In genomic region chr5:172584638-172585037, GRCh38 we compare ENCODE assay signal across 23 cellular contexts. TPM values are rescaled to one million over a fixed set of nuclear protein-coding genes. Genes with fewer than 3 reads are reported as not detected.
DNase-seq lines count a peak whose midpoint lies in the region; ATAC-seq, FAIRE-seq and TF ChIP-seq lines count a peak whose summit lies in the region.
"Had no signal": no experiment of that assay in that cellular context is flagged by ENCODE, and none has a peak within 500 bp of the region (broad histone marks: within the 10 kb centered on the region; RNA-seq: fewer than 3 reads in every experiment).

No MANE protein-coding gene starts in this region.

- peaks cover 27 to 34% of the 10 kb centered on the region in 2 donors for H3K27me3 Mint-ChIP-seq in natural killer cell (ENCODE audit: low read depth in 2 of 2)

- H4K20me1 ChIP-seq in HepG2 (ENCODE audit: insufficient read depth, low read length): no peaks in the 10 kb centered on the region

- H3K4me3 ChIP-seq in liver (ENCODE audit: low read depth in 1 of 3, low read length in 3 of 3): no peak overlapping the region
- no peak overlapping the region for H3K4me3 ChIP-seq in HepG2 (replicated peaks in 1 of 3; ENCODE audit: insufficient read depth in 1 of 3, low read depth in 2 of 3, low read length in 3 of 3)
- H3K4me3 ChIP-seq in muscle layer of colon (ENCODE audit: low read depth in 1 of 2, low read length in 2 of 2): no peak overlapping the region
- no peak overlapping the region for H3K4me3 ChIP-seq in stomach smooth muscle (ENCODE audit: low read length in 2 of 2)
- H3K4me3 ChIP-seq: PC-9, spleen had no signal

- TF ChIP-seq POLR2A in HepG2 (IDR thresholded peaks at IDR 0.05; ENCODE audit: insufficient read depth in 1 of 2, low read depth in 2 of 2, low read length in 2 of 2): no peak

- in situ Hi-C loops in HepG2 (cut with HindIII; ENCODE audit: extremely low pct_ligation_motif_present, low pct_unique_long_range_greater_than_20kb) (no loop called here), GM13976 (cut with MboI; ENCODE audit: low sequenced_read_pairs, unreplicated experiment) (no loop called here)

- H3K27ac ChIP-seq in liver (ENCODE audit: low read depth in 1 of 2, low read length in 2 of 2): peak overlapping the region; percentile 48 to 59
- no peak overlapping the region for H3K27ac ChIP-seq in HepG2 (ENCODE audit: extremely low read length, insufficient read depth, low read length)
- H3K27ac ChIP-seq in muscle layer of colon (ENCODE audit: low read depth, low read length): peak overlapping the region; percentile 1
- H3K27ac ChIP-seq in stomach smooth muscle (ENCODE audit: low read length): peak overlapping the region; percentile 49
- H3K27ac ChIP-seq: PC-9 had no signal

- no peaks in the 10 kb centered on the region for H3K36me3 Mint-ChIP-seq in natural killer cell
- H3K36me3 Mint-ChIP-seq: CD4-positive, CD25-positive, alpha-beta regulatory T cell; IgD-negative memory B cell had no signal

- no peak overlapping the region for H2AFZ ChIP-seq in HepG2 (ENCODE audit: low read length)
- H2AFZ ChIP-seq: PC-9 had no signal

- CTCF ChIA-PET in HepG2 (lab: Yijun Ruan, JAX; ENCODE audit: low intra/inter-chr PET ratio, low total read pairs): no interaction called here

- POLR2A ChIA-PET in HepG2 (lab: Yijun Ruan, JAX): no interaction called here

- no peak overlapping the region for H3K4me3 Mint-ChIP-seq in natural killer cell
- H3K4me3 Mint-ChIP-seq: CD4-positive, CD25-positive, alpha-beta regulatory T cell had no signal

- no peaks in the 10 kb centered on the region for H3K9me3 ChIP-seq in liver (ENCODE audit: control insufficient read depth in 4 of 4, low read length in 3 of 4)
- H3K9me3 ChIP-seq in HepG2 (ENCODE audit: low read length): no peaks in the 10 kb centered on the region
- H3K9me3 ChIP-seq in muscle layer of colon (ENCODE audit: low read length): no peaks in the 10 kb centered on the region
- no peaks in the 10 kb centered on the region for H3K9me3 ChIP-seq in stomach smooth muscle (ENCODE audit: control insufficient read depth in 2 of 2, low read length in 2 of 2)
- H3K9me3 ChIP-seq: spleen had no signal

- DNase-seq in HepG2 (ENCODE audit: low spot score) (no peak), natural killer cell (no peak), GM19238 (ENCODE audit: insufficient read length, low spot score) (no peak), GM13976 (ENCODE audit: low spot score) (no peak)
- DNase-seq: activated CD8-positive, alpha-beta memory T cell treated with anti-CD3 and anti-CD28 coated beads for 24 hours; activated gamma-delta T cell treated with Interleukin-2 at 50 U/mL for 16 hours; CD4-positive, CD25-positive, alpha-beta regulatory T cell; kidney glomerular epithelial cell; mesenchymal stem cell; NCI-H1092 treated with DMSO at 0.1 percent for 48 hours; NCI-H187; NCI-H2171 treated with DMSO at 0.1 percent for 48 hours; NCI-H524; NK-92 treated with Interleukin-12 subunit alpha and Interleukin-12 subunit beta, amount 100 ng/mL, for 24 hours; PC-9; SHP77 had no signal

- no peaks in the 10 kb centered on the region for H3K79me2 ChIP-seq in HepG2 (ENCODE audit: insufficient read depth, low read length)

- no TSS peak for BruUV-seq in HepG2 (replicated peaks; lab: Mats Ljungman, UMichigan)

- TF ChIP-seq EP300 in HepG2 (IDR thresholded peaks at IDR 0.05; ENCODE audit: low read depth in 2 of 2, low read length in 2 of 2) (no peak), HepG2 (CRISPR knock-in tag; IDR thresholded peaks at IDR 0.05; ENCODE audit: borderline replicate concordance) (no peak)

- ATAC-seq in HepG2 (no peak), HG02938 (IDR thresholded peaks at IDR 0.05; ENCODE audit: unreplicated experiment) (no peak), natural killer cell (no peak)

- no peaks in the 10 kb centered on the region for H3K27me3 ChIP-seq in liver (ENCODE audit: control insufficient read depth in 4 of 4, insufficient read depth in 4 of 4, low read length in 3 of 4)
- H3K27me3 ChIP-seq in HepG2 (ENCODE audit: control insufficient read depth in 1 of 2, insufficient read depth in 2 of 2, low read length in 2 of 2): peaks cover 4 to 60% of the 10 kb centered on the region in 2 experiments; a peak in 4 of 5 replicates
- no peaks in the 10 kb centered on the region for H3K27me3 ChIP-seq in muscle layer of colon (ENCODE audit: control insufficient read depth in 1 of 2, insufficient read depth in 2 of 2, low read length in 2 of 2)
- no peaks in the 10 kb centered on the region for H3K27me3 ChIP-seq in stomach smooth muscle (ENCODE audit: control insufficient read depth in 1 of 2, insufficient read depth in 2 of 2, low read length in 2 of 2)

- H3K4me2 ChIP-seq in HepG2 (ENCODE audit: low read depth, low read length): no peak overlapping the region
- H3K4me2 ChIP-seq: PC-9 had no signal

- H3K36me3 ChIP-seq in liver (ENCODE audit: control insufficient read depth in 4 of 4, insufficient read depth in 3 of 4, low read depth in 1 of 4, low read length in 3 of 4) (no peaks in the 10 kb centered on the region), HepG2 (replicated peaks in 1 of 2; ENCODE audit: control insufficient read depth in 1 of 2, insufficient read depth in 2 of 2, low read length in 2 of 2) (no peaks in the 10 kb centered on the region), muscle layer of colon (ENCODE audit: insufficient read depth, low read length) (no peaks in the 10 kb centered on the region), stomach smooth muscle (ENCODE audit: control insufficient read depth in 2 of 2, insufficient read depth in 2 of 2, low read length in 2 of 2) (no peaks in the 10 kb centered on the region)
- H3K36me3 ChIP-seq: spleen had no signal

- TF ChIP-seq CTCF in liver (IDR thresholded peaks at IDR 0.05; ENCODE audit: low read depth, low read length, missing input control) (no peak), HepG2 (CRISPR knock-in tag; IDR thresholded peaks at IDR 0.05) (no peak), natural killer cell (IDR thresholded peaks at IDR 0.05) (no peak), GM13976 (IDR thresholded peaks at IDR 0.05; ENCODE audit: borderline replicate concordance, control extremely low read depth, extremely low read depth, insufficient read depth, missing control alignments) (no peak)

- H3K27ac Mint-ChIP-seq in natural killer cell: no peak overlapping the region
- H3K27ac Mint-ChIP-seq: CD4-positive, CD25-positive, alpha-beta regulatory T cell; IgD-negative memory B cell had no signal

- H3K9me3 Mint-ChIP-seq in natural killer cell: no peaks in the 10 kb centered on the region
- H3K9me3 Mint-ChIP-seq: CD4-positive, CD25-positive, alpha-beta regulatory T cell had no signal

- 68% methylated on average over 8 of the region's 8 CpGs for WGBS in liver
- 37% methylated on average over 3 of the region's 8 CpGs for WGBS in HepG2 (ENCODE audit: low lambda C conversion rate)

- H3K4me1 Mint-ChIP-seq in natural killer cell: no peaks in the 10 kb centered on the region
- H3K4me1 Mint-ChIP-seq: CD4-positive, CD25-positive, alpha-beta regulatory T cell; IgD-negative memory B cell had no signal

- H3K4me1 ChIP-seq in liver (ENCODE audit: control insufficient read depth in 4 of 4, insufficient read depth in 4 of 4, low read length in 3 of 4) (peaks cover 0 to 2% (median 0%) of the 10 kb centered on the region in 4 donors), HepG2 (ENCODE audit: insufficient read depth, low read length) (no peaks in the 10 kb centered on the region), muscle layer of colon (ENCODE audit: insufficient read depth, low read length) (peaks cover 19% of the 10 kb centered on the region), stomach smooth muscle (ENCODE audit: control insufficient read depth, insufficient read depth, low read length) (peaks cover 22% of the 10 kb centered on the region)

- TF ChIP-seq RAD21 in liver (IDR thresholded peaks at IDR 0.05) (no peak), HepG2 (CRISPR knock-in tag; IDR thresholded peaks at IDR 0.05) (no peak)

- intact Hi-C loops in HepG2 (cut with micrococcal nuclease; ENCODE audit: unreplicated experiment): no loop called here
- intact Hi-C loops in natural killer cell (cut with micrococcal nuclease): no loop called here

- H3K9ac ChIP-seq in liver (ENCODE audit: low read depth in 1 of 2, low read length in 2 of 2) (no peak overlapping the region), HepG2 (ENCODE audit: insufficient read depth, low read depth, low read length) (no peak overlapping the region), muscle layer of colon (ENCODE audit: low read length) (no peak overlapping the region), stomach smooth muscle (ENCODE audit: low read length in 2 of 2) (no peak overlapping the region)

- FAIRE-seq in HepG2 (lab: Jason Lieb, UNC): no peak
- FAIRE-seq: H54 had no signal

TF ChIP-seq in HepG2, 621 proteins besides CTCF, POLR2A, EP300 and RAD21 (continues in another document):
- TF ChIP-seq ISX (CRISPR knock-in tag; conservative IDR thresholded peaks at IDR 0.05): no peak
- TF ChIP-seq RFXANK (CRISPR knock-in tag; IDR thresholded peaks at IDR 0.05): no peak
- TF ChIP-seq ZNF572 (CRISPR knock-in tag; IDR thresholded peaks at IDR 0.05): no peak

RNA-seq across cellular contexts. Expression of gene NEURL1B, which starts 56.4 kb away (rescaled TPM):
- total RNA-seq in liver: 10 to 100 TPM in 1 of 2 donors, 1 to 10 TPM in 1; 4.8 to 10.0 TPM
- 1 to 10 TPM; 1.5 to 6.3 TPM for polyA plus RNA-seq in liver
- total RNA-seq in HepG2 (2016; rRNA removed; fragmentation: Illumina TruSeq; extraction: Trizol): 0.09 and 0.11 TPM in 2 replicates
- total RNA-seq in HepG2 (2016; cell fraction: cytosol; rRNA removed; fragmentation: Illumina TruSeq; extraction: Trizol; ENCODE audit: low read depth): not detected in 2 replicates
- total RNA-seq in HepG2 (2016; cell fraction: insoluble cytoplasmic fraction; rRNA removed; fragmentation: Illumina TruSeq; extraction: Trizol): 0.03 and 0.13 TPM in 2 replicates
- 0.03 TPM in 2 replicates for total RNA-seq in HepG2 (2016; cell fraction: membrane; rRNA removed; fragmentation: Illumina TruSeq; extraction: Trizol)
- total RNA-seq in HepG2 (2016; cell fraction: nucleus; rRNA removed; fragmentation: Illumina TruSeq; extraction: Trizol): 0.09 TPM in 1 of 2 replicates, not detected in the other
- polyA plus RNA-seq in HepG2 (2011; rRNA removed): 0.13 and 0.14 TPM in 2 replicates
- 0.09 and 0.15 TPM in 2 replicates for polyA plus RNA-seq in HepG2 (2011; cell fraction: cytosol; rRNA removed)
- 0.28 and 0.82 TPM in 2 replicates for polyA plus RNA-seq in HepG2 (2011; cell fraction: nucleus; rRNA removed)
- polyA plus RNA-seq in HepG2 (2012): 0.20 and 0.31 TPM in 2 replicates
- 0.02 and 0.08 TPM in 2 replicates for polyA plus RNA-seq in HepG2 (2016; cell fraction: cytosol; fragmentation: Illumina TruSeq; extraction: Trizol; ENCODE audit: low read depth)
- 0.03 and 0.09 TPM in 2 replicates for polyA plus RNA-seq in HepG2 (2016; cell fraction: insoluble cytoplasmic fraction; fragmentation: Illumina TruSeq; extraction: Trizol; ENCODE audit: low read depth)
- 0.06 TPM in 1 of 2 replicates, not detected in the other for polyA plus RNA-seq in HepG2 (2016; cell fraction: membrane; fragmentation: Illumina TruSeq; extraction: Trizol; ENCODE audit: low read depth)
- 0.14 TPM in 1 of 2 replicates, not detected in the other for polyA plus RNA-seq in HepG2 (2016; cell fraction: nucleus; fragmentation: Illumina TruSeq; extraction: Trizol; ENCODE audit: insufficient read depth, low read depth)
- polyA minus RNA-seq in HepG2 (2011; rRNA and poly(A)+ RNA removed; ENCODE audit: low replicate concordance): 0.14 and 1.5 TPM in 2 replicates
- polyA minus RNA-seq in HepG2 (2011; cell fraction: cytosol; rRNA and poly(A)+ RNA removed): 0.09 and 0.20 TPM in 2 replicates
- 0.13 and 0.25 TPM in 2 replicates for polyA minus RNA-seq in HepG2 (2011; cell fraction: nucleus; rRNA and poly(A)+ RNA removed)
- total RNA-seq in natural killer cell: under 1 TPM; 0.28 to 0.54 (median 0.45) TPM
- polyA plus RNA-seq: CD4-positive, CD25-positive, alpha-beta regulatory T cell; IgD-negative memory B cell had no signal
